In genomic region chr11:75754933-75755332, GRCh38 we compare ENCODE assay signal across 5 cellular contexts. TPM values are rescaled to one million over a fixed set of nuclear protein-coding genes. Genes with fewer than 3 reads are reported as not detected.
"Had no signal": no experiment of that assay in that cellular context is flagged by ENCODE, and none has a peak within 500 bp of the region (broad histone marks: within the 10 kb centered on the region; RNA-seq: fewer than 3 reads in every experiment).

No MANE protein-coding gene starts in this region.

RNA-seq across cellular contexts. Expression of gene MOGAT2, which starts 37.3 kb away (rescaled TPM):
- total RNA-seq: GM23338, H1, H9, HT-29 had no signal
- polyA plus RNA-seq: GM23338, H1, IgD-negative memory B cell had no signal
